In genomic region chr5:892390-893136, GRCh38 we compare ENCODE assay signal across 8 cellular contexts. TPM values are rescaled to one million over a fixed set of nuclear protein-coding genes. Genes with fewer than 3 reads are reported as not detected.
DNase-seq lines count a peak whose midpoint lies in the region; ATAC-seq and TF ChIP-seq lines count a peak whose summit lies in the region.

TSS of gene BRD9 (minus strand) at chr5:892801. CDS start at chr5:892657, 144 bp downstream.
TSS of gene TRIP13 (plus strand) at chr5:892884. CDS start at chr5:892999, 115 bp downstream.

- H3K9me3 Mint-ChIP-seq in activated CD8-positive, alpha-beta T cell treated with anti-CD3 and anti-CD28 coated beads, Interleukin-2, amount 10 ng/mL, durations not matched to agents 7 days and 5 days (ENCODE audit: insufficient read depth): no peaks in the 10 kb centered on the region
- H3K9me3 Mint-ChIP-seq in memory B cell: no peaks in the 10 kb centered on the region

- H3K4me3 ChIP-seq in effector memory CD4-positive, alpha-beta T cell (ENCODE audit: insufficient read depth, low read depth, low read length, poor library complexity, severe bottlenecking): peak within 1 kb of the TSS; percentile 82

- H3K27me3 ChIP-seq in effector memory CD4-positive, alpha-beta T cell (replicated peaks; ENCODE audit: control insufficient read depth, insufficient read depth, low read length, poor library complexity, severe bottlenecking): no peaks in the 10 kb centered on the region

- H3K27me3 Mint-ChIP-seq in activated CD8-positive, alpha-beta T cell treated with anti-CD3 and anti-CD28 coated beads, Interleukin-2, amount 10 ng/mL, durations not matched to agents 7 days and 5 days (ENCODE audit: low read depth): no peaks in the 10 kb centered on the region
- H3K27me3 Mint-ChIP-seq in memory B cell: no peaks in the 10 kb centered on the region

- H3K9me3 ChIP-seq in effector memory CD4-positive, alpha-beta T cell (ENCODE audit: control insufficient read depth, low read length): no peaks in the 10 kb centered on the region

- peak within 1 kb of the TSS; percentile 93 for H3K27ac Mint-ChIP-seq in activated CD8-positive, alpha-beta T cell treated with anti-CD3 and anti-CD28 coated beads, Interleukin-2, amount 10 ng/mL, durations not matched to agents 7 days and 5 days
- peak within 1 kb of the TSS; percentile 64 for H3K27ac Mint-ChIP-seq in memory B cell

- CTCF ChIA-PET in activated CD8-positive, alpha-beta T cell treated with anti-CD3 and anti-CD28 coated beads, Interleukin-2, amount 10 ng/mL, durations not matched to agents 7 days and 5 days (lab: Charles Lee): interaction anchor here (1.0 to 3.4 kb wide), 4 partner anchors 10 to 223 kb away, joined by 3 to 22 read pairs (median 4); no protein-coding TSS in a partner anchor

- peaks cover 45% of the 10 kb centered on the region for H3K4me1 Mint-ChIP-seq in activated CD8-positive, alpha-beta T cell treated with anti-CD3 and anti-CD28 coated beads, Interleukin-2, amount 10 ng/mL, durations not matched to agents 7 days and 5 days (ENCODE audit: low read depth)
- peaks cover 4% of the 10 kb centered on the region for H3K4me1 Mint-ChIP-seq in memory B cell

- peaks cover 20% of the 10 kb centered on the region for H3K4me1 ChIP-seq in effector memory CD4-positive, alpha-beta T cell (ENCODE audit: control insufficient read depth, insufficient read depth, low read length, poor library complexity, severe bottlenecking)

- peaks cover 18% of the 10 kb centered on the region for H3K36me3 ChIP-seq in effector memory CD4-positive, alpha-beta T cell (ENCODE audit: control insufficient read depth, insufficient read depth, low read length)

- peak within 1 kb of the TSS; percentile 90 for H3K4me3 Mint-ChIP-seq in activated CD8-positive, alpha-beta T cell treated with anti-CD3 and anti-CD28 coated beads, Interleukin-2, amount 10 ng/mL, durations not matched to agents 7 days and 5 days
- peak within 1 kb of the TSS; percentile 82 for H3K4me3 Mint-ChIP-seq in memory B cell

- POLR2A ChIA-PET in activated CD8-positive, alpha-beta T cell treated with anti-CD3 and anti-CD28 coated beads, Interleukin-2, amount 10 ng/mL, durations not matched to agents 7 days and 5 days (lab: Charles Lee): interaction anchor here (0.7 to 1.7 kb wide), 4 partner anchors 9 to 188 kb away, joined by 3 to 5 read pairs (median 4); no protein-coding TSS in a partner anchor

- ATAC-seq in HG03432 (IDR thresholded peaks at IDR 0.05; ENCODE audit: unreplicated experiment) (peak; percentile 97), memory B cell (ENCODE audit: low read depth) (peak; percentile 99)
- ATAC-seq in activated CD8-positive, alpha-beta T cell treated with anti-CD3 and anti-CD28 coated beads, Interleukin-2, amount 10 ng/mL, durations not matched to agents 7 days and 5 days: peak; percentile 96

- peak; percentile 83 for TF ChIP-seq POLR2A in GM19193 (IDR thresholded peaks at IDR 0.05; ENCODE audit: extremely low read depth, insufficient read depth, insufficient read length)

- H3K36me3 Mint-ChIP-seq in activated CD8-positive, alpha-beta T cell treated with anti-CD3 and anti-CD28 coated beads, Interleukin-2, amount 10 ng/mL, durations not matched to agents 7 days and 5 days (ENCODE audit: low read depth): peaks cover 69% of the 10 kb centered on the region
- peaks cover 11% of the 10 kb centered on the region for H3K36me3 Mint-ChIP-seq in memory B cell

- DNase-seq in NCI-H69 (lab: John Stamatoyannopoulos, UW) (peak; percentile 94), memory B cell (ENCODE audit: low spot score in 2 of 2) (peak; percentile 79 to 88)
- DNase-seq in activated CD8-positive, alpha-beta T cell treated with anti-CD3 and anti-CD28 coated beads, Interleukin-2, amount 10 ng/mL, durations not matched to agents 7 days and 5 days: peak; percentile 89
- DNase-seq in effector memory CD4-positive, alpha-beta T cell: peak; percentile 67 to 77 (median 72)
- peak; percentile 72 for DNase-seq in stimulated activated CD8-positive, alpha-beta memory T cell treated with anti-CD3 and anti-CD28 coated beads, Interleukin-12 subunit alpha, Interleukin-12 subunit beta, amount 100 ng/mL, for 24 hours (ENCODE audit: extremely low read depth)

- TF ChIP-seq CTCF in C4-2B (conservative IDR thresholded peaks at IDR 0.05): no peak

- peak within 1 kb of the TSS; percentile 98 for H3K27ac ChIP-seq in C4-2B
- H3K27ac ChIP-seq in effector memory CD4-positive, alpha-beta T cell (ENCODE audit: insufficient read depth, low read length, poor library complexity, severe bottlenecking): peak within 1 kb of the TSS; percentile 90

RNA-seq across cellular contexts. Expression of gene BRD9, which starts in this region (rescaled TPM):
- 10 to 100 TPM; 58.9 to 60.7 TPM for total RNA-seq in activated CD8-positive, alpha-beta T cell treated with anti-CD3 and anti-CD28 coated beads, Interleukin-2, amount 10 ng/mL, durations not matched to agents 7 days and 5 days

RNA-seq across cellular contexts. Expression of gene TRIP13, which starts in this region (rescaled TPM):
- total RNA-seq in activated CD8-positive, alpha-beta T cell treated with anti-CD3 and anti-CD28 coated beads, Interleukin-2, amount 10 ng/mL, durations not matched to agents 7 days and 5 days: 10 to 100 TPM; 38.6 to 42.6 TPM

Comparison
In these comparisons a context has a peak if more than half of its experiments do, and no peak if none do; other contexts are left out.
1. Peak in every context shown above with its lines: DNase-seq, ATAC-seq, H3K4me3 ChIP-seq and H3K27ac ChIP-seq.